In genomic region chr7:128848289-128849155, GRCh38 we compare ENCODE assay signal across 2 cellular contexts.
TF ChIP-seq lines count a peak whose summit lies in the region.

No MANE protein-coding gene starts in this region.

TF ChIP-seq in HEK293, 187 proteins besides CTCF, POLR2A, EP300 and RAD21:
- TF ChIP-seq GLIS2 (tag by site-specific recombination; IDR thresholded peaks at IDR 0.05) = 0 out of 2 replicates have a peak, but pooled peaks have one; percentile 30
- TF ChIP-seq ZNF274 (IDR thresholded peaks at IDR 0.05; ENCODE audit: low read length) = no peak
- TF ChIP-seq ZNF274 (tag by site-specific recombination; IDR thresholded peaks at IDR 0.05; ENCODE audit: borderline replicate concordance) = no peak

TF ChIP-seq in K562, 482 proteins besides CTCF, POLR2A, EP300 and RAD21:
- TF ChIP-seq ZNF75A (CRISPR knock-in tag; IDR thresholded peaks at IDR 0.05) (no peak), ZNF263 (CRISPR knock-in tag; IDR thresholded peaks at IDR 0.05; ENCODE audit: borderline replicate concordance) (peak; percentile 74), CAMTA2 (CRISPR knock-in tag; conservative IDR thresholded peaks at IDR 0.05) (no peak), POLR2G (IDR thresholded peaks at IDR 0.05; ENCODE audit: low read depth, low read length) (peak; percentile 51; the same call in 1 of the 2 replicates), CBFB (CRISPR knock-in tag; IDR thresholded peaks at IDR 0.05) (0 out of 2 replicates have a peak, but pooled peaks have one; percentile 28), FOXP4 (CRISPR knock-in tag; IDR thresholded peaks at IDR 0.05; ENCODE audit: borderline replicate concordance) (no peak), ZNF699 (CRISPR knock-in tag; IDR thresholded peaks at IDR 0.05; ENCODE audit: insufficient replicate concordance) (no peak), RBM22 (IDR thresholded peaks at IDR 0.05; ENCODE audit: low read depth, low read length, poor library complexity, severe bottlenecking) (peak; percentile 89), MXD1 (CRISPR knock-in tag; IDR thresholded peaks at IDR 0.05; ENCODE audit: borderline replicate concordance, poor library complexity, severe bottlenecking) (no peak)
